Comparison of ENCODE assay signal across 20 cellular contexts in genomic region chr9:5958273-5958672, GRCh38. TPM values are rescaled to one million over a fixed set of nuclear protein-coding genes. Genes with fewer than 3 reads are reported as not detected.
DNase-seq lines count a peak whose midpoint lies in the region; ATAC-seq and TF ChIP-seq lines count a peak whose summit lies in the region.
"Had no signal": no experiment of that assay in that cellular context is flagged by ENCODE, and none has a peak within 500 bp of the region (broad histone marks: within the 10 kb centered on the region; RNA-seq: fewer than 3 reads in every experiment).

No MANE protein-coding gene starts in this region.

- H4K20me1 ChIP-seq in OCI-LY3 (ENCODE audit: insufficient read depth, low read length): no peaks in the 10 kb centered on the region
- no peaks in the 10 kb centered on the region for H4K20me1 ChIP-seq in MM.1S (ENCODE audit: insufficient read depth, low read length)

- H3K36me3 ChIP-seq in heart left ventricle (peaks cover 0 to 11% (median 0%) of the 10 kb centered on the region in 9 donors), OCI-LY3 (replicated peaks; ENCODE audit: low read depth, low read length) (no peaks in the 10 kb centered on the region), MM.1S (replicated peaks; ENCODE audit: insufficient read depth, low read length) (no peaks in the 10 kb centered on the region)
- H3K36me3 ChIP-seq: upper lobe of left lung had no signal

- no peaks in the 10 kb centered on the region for H3K9me2 ChIP-seq in MM.1S (replicated peaks; ENCODE audit: insufficient read depth, low read length)

- DNase-seq in Right ventricle myocardium superior (peak; percentile 25), heart left ventricle (no peak), MM.1S (no peak)
- no peak for DNase-seq in activated CD4-positive, alpha-beta T cell treated with anti-CD3 and anti-CD28 coated beads, Interleukin-2, amount 50 U/mL, for 48 hours
- DNase-seq: DMS79; effector CD8-positive, alpha-beta T cell; heart right ventricle; islet precursor cell; mammary epithelial cell; NCI-H1930; NCI-H524; PC-9; psoas muscle had no signal

- no peaks in the 10 kb centered on the region for H3K27me3 ChIP-seq in heart left ventricle
- H3K27me3 ChIP-seq in OCI-LY3 (ENCODE audit: low read depth, low read length): no peaks in the 10 kb centered on the region
- H3K27me3 ChIP-seq in MM.1S (replicated peaks; ENCODE audit: insufficient read depth, low read length): no peaks in the 10 kb centered on the region
- H3K27me3 ChIP-seq: heart right ventricle, upper lobe of left lung had no signal

- intact Hi-C loops in Right ventricle myocardium superior (cut with DNase I): no loop called here
- intact Hi-C loops in heart left ventricle (cut with DNase I): no loop called here

- H3K79me2 ChIP-seq in OCI-LY3 (ENCODE audit: low read length) (no peaks in the 10 kb centered on the region), MM.1S (ENCODE audit: low read length) (no peaks in the 10 kb centered on the region)

- H2AFZ ChIP-seq in OCI-LY3 (ENCODE audit: low read depth, low read length): no peak overlapping the region
- no peak overlapping the region for H2AFZ ChIP-seq in MM.1S (ENCODE audit: low read length)
- H2AFZ ChIP-seq: PC-9 had no signal

- no peak for ATAC-seq in Right ventricle myocardium superior (ENCODE audit: poor library complexity)
- no peak for ATAC-seq in heart left ventricle
- ATAC-seq in HG02759 (IDR thresholded peaks at IDR 0.05; ENCODE audit: unreplicated experiment): peak; percentile 63
- ATAC-seq in HG02938 (IDR thresholded peaks at IDR 0.05; ENCODE audit: unreplicated experiment): no peak
- ATAC-seq in HG02840 (IDR thresholded peaks at IDR 0.05; ENCODE audit: low FRiP score, unreplicated experiment): no peak
- ATAC-seq: heart right ventricle; psoas muscle; SK-N-SH treated with all-trans-retinoic acid at 6 μM for 48 hours; stimulated activated effector memory CD8-positive, alpha-beta T cell treated with anti-CD3 and anti-CD28 coated beads, Interleukin-12 subunit alpha, Interleukin-12 subunit beta, amount 100 ng/mL, for 72 hours had no signal

- TF ChIP-seq CTCF in heart left ventricle (IDR thresholded peaks at IDR 0.05) (no peak), OCI-LY3 (IDR thresholded peaks at IDR 0.05; ENCODE audit: low read depth, low read length) (no peak), MM.1S (IDR thresholded peaks at IDR 0.05; ENCODE audit: low read length) (no peak)

- no peak for TF ChIP-seq POLR2A in heart left ventricle (IDR thresholded peaks at IDR 0.05)

- H3K9me3 ChIP-seq in heart left ventricle (no peaks in the 10 kb centered on the region), OCI-LY3 (ENCODE audit: insufficient read depth, low read length) (no peaks in the 10 kb centered on the region), MM.1S (replicated peaks; ENCODE audit: insufficient read depth, low read length) (no peaks in the 10 kb centered on the region)
- H3K9me3 ChIP-seq: heart right ventricle, psoas muscle, upper lobe of left lung had no signal

- H3K4me1 ChIP-seq in heart left ventricle (no peaks in the 10 kb centered on the region), OCI-LY3 (ENCODE audit: low read length) (peaks cover 28% of the 10 kb centered on the region), MM.1S (ENCODE audit: low read length) (peaks cover 6% of the 10 kb centered on the region; the same call in 1 of the 2 replicates)

- no peaks in the 10 kb centered on the region for H3F3A ChIP-seq in MM.1S (ENCODE audit: insufficient read depth, low read length)

- H3K4me2 ChIP-seq in OCI-LY3 (ENCODE audit: low read length): peak overlapping the region; percentile 70
- H3K4me2 ChIP-seq in MM.1S (ENCODE audit: low read depth, low read length): no peak overlapping the region
- H3K4me2 ChIP-seq: PC-9 had no signal

- H3K27ac ChIP-seq in heart left ventricle (no peak overlapping the region), OCI-LY3 (ENCODE audit: low read length) (no peak overlapping the region), MM.1S (ENCODE audit: low read length) (no peak overlapping the region)
- H3K27ac ChIP-seq: heart right ventricle, PC-9, psoas muscle, upper lobe of left lung had no signal

- H3K9ac ChIP-seq in OCI-LY3 (ENCODE audit: low read length) (no peak overlapping the region), MM.1S (ENCODE audit: low read length) (no peak overlapping the region)

- no peak overlapping the region for H3K4me3 ChIP-seq in heart left ventricle
- peak overlapping the region; percentile 42 for H3K4me3 ChIP-seq in OCI-LY3 (ENCODE audit: low read length)
- no peak overlapping the region for H3K4me3 ChIP-seq in MM.1S (ENCODE audit: low read length)
- H3K4me3 ChIP-seq: heart right ventricle, PC-9, psoas muscle, upper lobe of left lung had no signal

- WGBS in heart left ventricle, 4 donors: 87 to 97% (median 94%) methylated on average over 6 of the region's 6 CpGs

RNA-seq across cellular contexts. Expression of gene RANBP6, which starts 57.2 kb away (rescaled TPM):
- 20.5 TPM for total RNA-seq in Right ventricle myocardium superior
- total RNA-seq in heart left ventricle: 10 to 100 TPM; 17.1 to 65.5 (median 24.1) TPM
- 10 to 100 TPM in 1 of 2 donors, 1 to 10 TPM in 1; 7.7 to 33.3 TPM for polyA plus RNA-seq in heart left ventricle
